Comparison of ENCODE assay signal across 15 cellular contexts in the genomic region with DNA sequence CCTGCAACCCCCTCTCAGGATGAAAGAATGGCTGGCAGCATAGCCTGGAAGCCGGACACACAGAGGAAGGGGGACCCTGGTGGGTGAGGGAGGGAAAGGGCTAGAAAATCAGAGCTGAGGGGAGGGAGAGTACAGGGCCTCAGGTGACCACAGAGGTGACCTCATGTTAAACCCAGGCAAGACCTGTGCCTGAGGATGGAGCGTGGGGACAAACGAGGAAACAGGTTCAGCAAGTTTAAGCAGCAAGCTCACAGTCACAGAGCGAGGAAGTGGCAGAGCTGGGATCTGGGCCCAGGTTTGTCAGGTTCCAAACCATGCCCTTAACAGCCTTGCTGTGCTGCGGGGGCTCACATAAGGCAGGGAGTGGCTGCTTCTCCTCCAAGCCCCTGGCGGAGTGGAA. TPM values are rescaled to one million over a fixed set of nuclear protein-coding genes. Genes with fewer than 3 reads are reported as not detected.
DNase-seq lines count a peak whose midpoint lies in the region; ATAC-seq and TF ChIP-seq lines count a peak whose summit lies in the region.
"Had no signal": no experiment of that assay in that cellular context is flagged by ENCODE, and none has a peak within 500 bp of the region (broad histone marks: within the 10 kb centered on the region; RNA-seq: fewer than 3 reads in every experiment).

No MANE protein-coding gene starts in this region.

- peaks cover 2% of the 10 kb centered on the region for H3K79me1 ChIP-seq in trophoblast cell (ENCODE audit: low read length)

- no peak overlapping the region for H2AK5ac ChIP-seq in trophoblast cell (ENCODE audit: low read length)

- H3K23ac ChIP-seq in trophoblast cell (ENCODE audit: low read length) = no peak overlapping the region

- H2BK12ac ChIP-seq in trophoblast cell (ENCODE audit: low read length) = no peak overlapping the region

- no peak overlapping the region for H3K14ac ChIP-seq in trophoblast cell (ENCODE audit: low read length)

- H3K36me3 ChIP-seq in esophagus squamous epithelium = no peaks in the 10 kb centered on the region
- H3K36me3 ChIP-seq in trophoblast cell (ENCODE audit: control insufficient read depth in 1 of 2, insufficient read depth in 2 of 2, low read length in 2 of 2) = no peaks in the 10 kb centered on the region
- no peaks in the 10 kb centered on the region for H3K36me3 ChIP-seq in WERI-Rb-1

- no peaks in the 10 kb centered on the region for H3K79me2 ChIP-seq in trophoblast cell (ENCODE audit: control insufficient read depth, insufficient read depth, low read length, poor library complexity)

- no peak overlapping the region for H4K12ac ChIP-seq in trophoblast cell (ENCODE audit: low read depth, low read length)

- no peak overlapping the region for H3K4me2 ChIP-seq in trophoblast cell (ENCODE audit: low read length)

- TF ChIP-seq CTCF in LNCaP clone FGC (IDR thresholded peaks at IDR 0.05; ENCODE audit: control insufficient read depth, extremely low read depth, insufficient read depth) = no peak
- TF ChIP-seq CTCF in esophagus squamous epithelium (IDR thresholded peaks at IDR 0.05) = no peak
- no peak for TF ChIP-seq CTCF in WERI-Rb-1 (IDR thresholded peaks at IDR 0.05; ENCODE audit: low read depth, low read length)

- no peak overlapping the region for H4K91ac ChIP-seq in trophoblast cell (ENCODE audit: low read depth, low read length)

- no peak overlapping the region for H3K18ac ChIP-seq in trophoblast cell (ENCODE audit: low read length)

- H2AFZ ChIP-seq in trophoblast cell (ENCODE audit: insufficient read depth, low read length, poor library complexity) = no peak overlapping the region

- no peak for TF ChIP-seq POLR2A in esophagus squamous epithelium (IDR thresholded peaks at IDR 0.05)

- H3K27ac ChIP-seq in esophagus squamous epithelium (peak overlapping the region; percentile 56 to 84 (median 70)), trophoblast cell (ENCODE audit: low read depth, low read length) (no peak overlapping the region), WERI-Rb-1 (no peak overlapping the region)

- H3K9ac ChIP-seq in trophoblast cell (ENCODE audit: low read length) = no peak overlapping the region

- 22 to 51% methylated on average over 3 to 6 of the region's 6 CpGs for WGBS in esophagus squamous epithelium, 2 donors
- no CpG with 5 or more reads among the region's 6 CpGs for WGBS in trophoblast cell (ENCODE audit: extremely low coverage, insufficient coverage, insufficient read length)

- H2BK120ac ChIP-seq in trophoblast cell (ENCODE audit: insufficient read depth, low read length, poor library complexity) = no peak overlapping the region

- H3K4me3 ChIP-seq in LNCaP clone FGC (ENCODE audit: low read depth, low read length) = no peak overlapping the region
- no peak overlapping the region for H3K4me3 ChIP-seq in esophagus squamous epithelium
- no peak overlapping the region for H3K4me3 ChIP-seq in trophoblast cell (ENCODE audit: low read depth, low read length)
- H3K4me3 ChIP-seq in WERI-Rb-1 (ENCODE audit: low read depth, low read length) = no peak overlapping the region

- H3K4ac ChIP-seq in trophoblast cell (ENCODE audit: low read depth, low read length) = no peak overlapping the region

- H3K9me3 ChIP-seq in esophagus squamous epithelium (no peaks in the 10 kb centered on the region), trophoblast cell (ENCODE audit: insufficient read depth, low read depth, low read length) (no peaks in the 10 kb centered on the region), WERI-Rb-1 (ENCODE audit: severe bottlenecking) (no peaks in the 10 kb centered on the region)

- peaks cover 0 to 10% (median 0%) of the 10 kb centered on the region in 4 donors for H3K27me3 ChIP-seq in esophagus squamous epithelium
- H3K27me3 ChIP-seq in trophoblast cell (ENCODE audit: insufficient read depth, low read length) = no peaks in the 10 kb centered on the region
- no peaks in the 10 kb centered on the region for H3K27me3 ChIP-seq in WERI-Rb-1 (ENCODE audit: insufficient read depth, low read depth, severe bottlenecking)

- peak; percentile 79 for DNase-seq in DMS53 (lab: John Stamatoyannopoulos, UW)
- peak; percentile 90 for DNase-seq in LNCaP clone FGC (ENCODE audit: low read depth)
- DNase-seq in esophagus squamous epithelium (lab: John Stamatoyannopoulos, UW) = no peak
- DNase-seq in trophoblast cell = peak; percentile 55 to 68
- no peak for DNase-seq in globus pallidus (ENCODE audit: low spot score)
- no peak for DNase-seq in WERI-Rb-1
- DNase-seq in DMS 273 treated with DMSO at 0.1 percent for 48 hours (lab: John Stamatoyannopoulos, UW) = no peak
- DNase-seq: activated CD8-positive, alpha-beta T cell treated with anti-CD3 and anti-CD28 coated beads for 36 hours; cortex of kidney; HCEC 1CT; NCI-H345 had no signal

- H3K4me1 ChIP-seq in esophagus squamous epithelium (peaks cover 21 to 30% (median 21%) of the 10 kb centered on the region in 3 donors), trophoblast cell (ENCODE audit: control insufficient read depth in 1 of 2, insufficient read depth in 2 of 2, low read length in 2 of 2) (peaks cover 11 to 12% of the 10 kb centered on the region in 2 experiments)

- H4K8ac ChIP-seq in trophoblast cell (ENCODE audit: low read depth, low read length) = no peak overlapping the region

- H2BK5ac ChIP-seq in trophoblast cell (ENCODE audit: low read depth, low read length, poor library complexity) = no peak overlapping the region

- no peak for ATAC-seq in HG03097 (IDR thresholded peaks at IDR 0.05; ENCODE audit: low FRiP score, unreplicated experiment)
- ATAC-seq: activated CD8-positive, alpha-beta T cell treated with anti-CD3 and anti-CD28 coated beads for 36 hours had no signal

- intact Hi-C loops in esophagus squamous epithelium (cut with DNase I) = loop anchor here (5.0 kb wide), 1 partner anchor 68 kb away; no protein-coding TSS in a partner anchor

RNA-seq across cellular contexts. Expression of gene BPI, which starts 4.0 kb away (rescaled TPM):
- total RNA-seq in esophagus squamous epithelium = under 1 TPM in 1 of 4 donors, not detected in 3; 0.26 TPM
- polyA plus RNA-seq in trophoblast cell (2013) = not detected in 2 replicates
- total RNA-seq: activated CD8-positive, alpha-beta T cell treated with anti-CD3 and anti-CD28 coated beads for 36 hours; activated T-helper 1 cell treated with anti-CD3 and anti-CD28 coated beads, Interleukin-12 subunit alpha, Interleukin-12 subunit beta, Interleukin-2, Interleukin-4 antibody, amounts not matched to agents 30 ng/mL and 10 ng/mL and 1 ng/mL, durations not matched to agents 14 hours and 24 hours and 36 hours; fibroblast of lung; mesenteric fat pad had no signal
- polyA plus RNA-seq: fibroblast of lung had no signal

RNA-seq across cellular contexts. Expression of gene KIAA1755, which starts 39.4 kb away (rescaled TPM):
- 1 to 10 TPM in 1 of 4 donors, under 1 TPM in 3; 0.12 to 3.4 (median 0.39) TPM for total RNA-seq in esophagus squamous epithelium
- 0.30 and 0.32 TPM in 2 replicates for polyA plus RNA-seq in trophoblast cell (2013)
- total RNA-seq: activated CD8-positive, alpha-beta T cell treated with anti-CD3 and anti-CD28 coated beads for 36 hours; activated T-helper 1 cell treated with anti-CD3 and anti-CD28 coated beads, Interleukin-12 subunit alpha, Interleukin-12 subunit beta, Interleukin-2, Interleukin-4 antibody, amounts not matched to agents 30 ng/mL and 10 ng/mL and 1 ng/mL, durations not matched to agents 14 hours and 24 hours and 36 hours had no signal

RNA-seq across cellular contexts. Expression of gene LBP, which starts 46.3 kb away (rescaled TPM):
- under 1 TPM in 1 of 4 donors, not detected in 3; 0.18 TPM for total RNA-seq in esophagus squamous epithelium
- 0.40 and 0.51 TPM in 2 replicates for polyA plus RNA-seq in trophoblast cell (2013)
- total RNA-seq: activated CD8-positive, alpha-beta T cell treated with anti-CD3 and anti-CD28 coated beads for 36 hours; activated T-helper 1 cell treated with anti-CD3 and anti-CD28 coated beads, Interleukin-12 subunit alpha, Interleukin-12 subunit beta, Interleukin-2, Interleukin-4 antibody, amounts not matched to agents 30 ng/mL and 10 ng/mL and 1 ng/mL, durations not matched to agents 14 hours and 24 hours and 36 hours had no signal

Comparison
In these comparisons a context has a peak if more than half of its experiments do, and no peak if none do; other contexts are left out.
1. DNase-seq: peak in DMS53 (single experiment), LNCaP clone FGC (single experiment) and trophoblast cell (2 of 2); none in esophagus squamous epithelium (single experiment), globus pallidus (single experiment), WERI-Rb-1 (single experiment) and DMS 273 treated with DMSO at 0.1 percent for 48 hours (single experiment).
2. H3K27ac ChIP-seq: peak in esophagus squamous epithelium (4 of 4); none in trophoblast cell (single experiment) and WERI-Rb-1 (single experiment).